ENCODE assay signal across 9 cellular contexts in the genomic region with DNA sequence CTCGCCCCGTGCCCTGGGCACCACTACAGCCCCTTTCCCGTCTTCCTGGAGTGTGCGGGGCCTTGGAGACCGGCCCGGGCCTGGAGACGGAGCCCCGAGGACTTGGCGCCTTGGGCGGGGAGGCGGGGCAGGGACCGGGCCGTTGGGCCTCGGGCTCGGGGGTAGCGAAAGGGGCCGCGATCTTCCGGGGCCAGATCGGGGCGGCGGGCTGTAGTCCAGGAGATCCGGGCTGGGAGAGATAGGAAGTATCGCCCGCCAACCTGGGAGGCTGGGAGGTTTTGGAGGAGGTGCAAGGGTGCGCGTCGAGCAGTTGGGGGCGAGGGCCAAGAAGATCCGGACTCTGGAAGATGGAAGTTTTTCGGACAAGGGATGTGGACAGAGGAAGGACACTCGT. TPM values are rescaled to one million over a fixed set of nuclear protein-coding genes. Genes with fewer than 3 reads are reported as not detected.
DNase-seq lines count a peak whose midpoint lies in the region; ATAC-seq, FAIRE-seq and TF ChIP-seq lines count a peak whose summit lies in the region.
"Had no signal": no experiment of that assay in that cellular context is flagged by ENCODE, and none has a peak within 500 bp of the region (broad histone marks: within the 10 kb centered on the region; RNA-seq: fewer than 3 reads in every experiment).

No MANE protein-coding gene starts in this region.

- no peaks in the 10 kb centered on the region for H3K9me3 Mint-ChIP-seq in CD8-positive, alpha-beta T cell

- H3K9me3 ChIP-seq in CD8-positive, alpha-beta T cell (ENCODE audit: low read length): no peaks in the 10 kb centered on the region
- H3K9me3 ChIP-seq in pancreas: no peaks in the 10 kb centered on the region

- FAIRE-seq in pancreas (lab: Jason Lieb, UNC): no peak
- FAIRE-seq: TTC549 had no signal

- peaks cover 44% of the 10 kb centered on the region for H3K4me1 Mint-ChIP-seq in CD8-positive, alpha-beta T cell (ENCODE audit: low read depth)

- H3K36me3 Mint-ChIP-seq in CD8-positive, alpha-beta T cell: peaks cover 8% of the 10 kb centered on the region

- CTCF ChIA-PET in CD8-positive, alpha-beta T cell (lab: Charles Lee): no interaction called here

- 1% methylated on average over 32 of the region's 32 CpGs for WGBS in pancreas, 2 donors

- ATAC-seq in CD8-positive, alpha-beta T cell: peak; percentile 32
- ATAC-seq in GM19455 (IDR thresholded peaks at IDR 0.05; ENCODE audit: unreplicated experiment) (peak; percentile 46), HG03457 (IDR thresholded peaks at IDR 0.05; ENCODE audit: unreplicated experiment) (peak; percentile 29), foreskin keratinocyte (peak; percentile 43), pancreas (peak; percentile 44 to 61 (median 52))

- H3K36me3 ChIP-seq in CD8-positive, alpha-beta T cell (ENCODE audit: insufficient read depth, low read length): no peaks in the 10 kb centered on the region
- no peaks in the 10 kb centered on the region for H3K36me3 ChIP-seq in pancreas

- intact Hi-C loops in CD8-positive, alpha-beta T cell (cut with DNase I, micrococcal nuclease): loop anchor here (1.0 to 10.0 kb wide), 14 partner anchors 15 to 1035 kb away; partner anchors contain the start of genes CCDC32 (in 2 of the 2), ITPKA (in 2 of the 2), NUSAP1 (in 2 of the 2) and OIP5 (in 2 of the 2)
- intact Hi-C loops in pancreas (cut with DNase I): no loop called here

- H3K27ac Mint-ChIP-seq in CD8-positive, alpha-beta T cell: peak overlapping the region; percentile 88

- no peaks in the 10 kb centered on the region for H3K27me3 ChIP-seq in CD8-positive, alpha-beta T cell (ENCODE audit: insufficient read depth, low read length)
- H3K27me3 ChIP-seq in foreskin keratinocyte (no peaks in the 10 kb centered on the region), pancreas (no peaks in the 10 kb centered on the region)

- POLR2A ChIA-PET in CD8-positive, alpha-beta T cell (lab: Charles Lee): no interaction called here

- DNase-seq in CD8-positive, alpha-beta T cell: peak in 1 of 7 experiments; percentile 28
- peak; percentile 32 for DNase-seq in activated CD4-positive, alpha-beta T cell treated with anti-CD3 and anti-CD28 coated beads, Interleukin-2, amount 50 U/mL, for 1 hour
- DNase-seq in foreskin keratinocyte: peak in 1 of 2 donors; percentile 13
- DNase-seq in pancreas: peak in 2 of 6 donors; percentile 33 to 66
- DNase-seq in amniotic stem cell (lab: John Stamatoyannopoulos, UW): no peak
- no peak for DNase-seq in effector CD4-positive, alpha-beta T cell

- peaks cover 30% of the 10 kb centered on the region for H3K4me1 ChIP-seq in CD8-positive, alpha-beta T cell (ENCODE audit: insufficient read depth, low read length)
- H3K4me1 ChIP-seq in foreskin keratinocyte (peaks cover 3% of the 10 kb centered on the region), pancreas (peaks cover 6 to 27% (median 17%) of the 10 kb centered on the region in 3 donors)

- H3K4me3 Mint-ChIP-seq in CD8-positive, alpha-beta T cell: peak overlapping the region; percentile 93

- H3K27me3 Mint-ChIP-seq in CD8-positive, alpha-beta T cell (ENCODE audit: low read depth): no peaks in the 10 kb centered on the region

- H3K4me3 ChIP-seq in CD8-positive, alpha-beta T cell (ENCODE audit: low read depth, low read length): peak overlapping the region; percentile 91
- peak overlapping the region; percentile 93 to 100 (median 98) for H3K4me3 ChIP-seq in pancreas

- H3K27ac ChIP-seq in CD8-positive, alpha-beta T cell (ENCODE audit: low read depth, low read length): peak overlapping the region; percentile 76
- H3K27ac ChIP-seq in foreskin keratinocyte (peak overlapping the region; percentile 63), pancreas (peak overlapping the region; percentile 58 to 77 (median 64))

- TF ChIP-seq CTCF in CD8-positive, alpha-beta T cell (IDR thresholded peaks at IDR 0.05): no peak
- TF ChIP-seq CTCF in foreskin keratinocyte (conservative IDR thresholded peaks at IDR 0.05) (no peak), pancreas (IDR thresholded peaks at IDR 0.05) (no peak)

RNA-seq across cellular contexts. Expression of gene RTF1, which starts 0.5 kb away (rescaled TPM):
- 10 to 100 TPM; 33.2 to 41.6 TPM for total RNA-seq in CD8-positive, alpha-beta T cell
- total RNA-seq in foreskin keratinocyte (28.6 and 29.0 TPM in 2 replicates), pancreas (10 to 100 TPM in 3 of 6 donors, 1 to 10 TPM in 3; 9.0 to 16.1 (median 10.3) TPM)
- polyA plus RNA-seq in foreskin keratinocyte (18.9 and 21.0 TPM in 2 replicates), pancreas (10 to 100 TPM in 1 of 2 donors, 1 to 10 TPM in 1; 7.9 to 17.3 TPM)

RNA-seq across cellular contexts. Expression of gene NDUFAF1, which starts 15.1 kb away (rescaled TPM):
- 1 to 10 TPM; 1.5 to 1.6 TPM for total RNA-seq in CD8-positive, alpha-beta T cell
- total RNA-seq in foreskin keratinocyte: 17.7 and 24.2 TPM in 2 replicates
- 21.7 and 26.6 TPM in 2 replicates for polyA plus RNA-seq in foreskin keratinocyte
- 1 to 10 TPM; 4.6 to 9.8 (median 7.3) TPM for total RNA-seq in pancreas
- polyA plus RNA-seq in pancreas: 1 to 10 TPM; 5.1 to 9.1 TPM

Comparison
In these comparisons a context has a peak if more than half of its experiments do, and no peak if none do; other contexts are left out.
1. intact Hi-C loops: an anchor here in CD8-positive, alpha-beta T cell (1.0 to 10.0 kb wide); none called in pancreas.